26 cellular contexts compared by ENCODE assay signal in the genomic region with DNA sequence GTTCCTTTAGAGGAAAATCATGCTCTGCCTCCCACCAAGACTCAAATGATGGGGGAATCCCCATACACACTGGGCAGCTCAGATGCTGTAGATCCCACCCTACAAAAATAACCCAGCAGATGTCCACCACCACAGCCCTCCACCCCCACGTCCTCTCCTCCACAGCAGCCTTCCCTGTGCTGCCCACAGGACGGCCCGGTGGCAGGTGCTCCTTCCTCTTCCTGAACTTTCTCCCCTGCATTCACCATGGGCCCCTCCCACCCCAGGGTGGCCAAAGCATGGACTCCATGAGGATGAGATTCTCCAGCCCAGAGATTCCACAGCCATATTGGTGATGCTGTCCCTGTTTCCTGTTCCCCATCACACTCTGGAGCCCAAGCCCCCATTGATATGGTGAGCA.
"Had no signal": no experiment of that assay in that cellular context is flagged by ENCODE, and none has a peak within 500 bp of the region (broad histone marks: within the 10 kb centered on the region; RNA-seq: fewer than 3 reads in every experiment).

No MANE protein-coding gene starts in this region.

- H3K4me3 Mint-ChIP-seq: naive thymus-derived CD8-positive, alpha-beta T cell; natural killer cell treated with Interleukin-12 subunit alpha and Interleukin-12 subunit beta and Interleukin-15 and Interleukin-18, amount 100 ng/mL, for 72 hours; nephron progenitor cell; neural crest cell; stimulated activated memory B cell treated with anti-CD40 and anti-IgM and Interleukin-4, amounts not matched to agents 10 μg/mL and 1 μg/mL and 100 μg/mL, for 72 hours; stimulated activated naive CD8-positive, alpha-beta T cell treated with anti-CD3 and anti-CD28 coated beads, Interleukin-15, amount 100 ng/mL, for 72 hours; type B pancreatic cell had no signal

- DNase-seq: naive thymus-derived CD8-positive, alpha-beta T cell; nephron progenitor cell; nucleus accumbens; psoas muscle; right cardiac atrium; right lobe of liver; sigmoid colon; spleen; stimulated activated CD4-positive, alpha-beta T cell treated with anti-CD3 and anti-CD28 coated beads, Interleukin-12 subunit alpha, Interleukin-12 subunit beta, amount 100 ng/mL, for 4 hours; stimulated activated CD4-positive, alpha-beta T cell treated with anti-CD3 and anti-CD28 coated beads, Interleukin-1b, Interleukin-23, amount 100 ng/mL, for 48 hours; stimulated activated CD4-positive, alpha-beta T cell treated with anti-CD3 and anti-CD28 coated beads, Interleukin-4, amount 100 ng/mL, for 1 hour; stimulated activated CD4-positive, alpha-beta T cell treated with anti-CD3 and anti-CD28 coated beads, Interleukin-4, amount 100 ng/mL, for 4 hours; stimulated activated CD8-positive, alpha-beta memory T cell treated with anti-CD3 and anti-CD28 coated beads, Interleukin-4, amount 100 ng/mL, for 48 hours; stimulated activated naive CD4-positive, alpha-beta T cell; stimulated activated naive CD8-positive, alpha-beta T cell treated with anti-CD3 and anti-CD28 coated beads, Interleukin-15, amount 100 ng/mL, for 72 hours; stimulated activated naive CD8-positive, alpha-beta T cell treated with anti-CD3 and anti-CD28 coated beads, Interleukin-15, Interleukin-2, amounts not matched to agents 100 U/mL and 50 U/mL, for 24 hours; substantia nigra; testis; tibial artery; transverse colon; upper lobe of right lung; uterus had no signal

- H3K36me3 Mint-ChIP-seq: naive thymus-derived CD8-positive, alpha-beta T cell; natural killer cell treated with Interleukin-12 subunit alpha and Interleukin-12 subunit beta and Interleukin-15 and Interleukin-18, amount 100 ng/mL, for 72 hours; stimulated activated memory B cell treated with anti-CD40 and anti-IgM and Interleukin-4, amounts not matched to agents 10 μg/mL and 1 μg/mL and 100 μg/mL, for 72 hours; type B pancreatic cell had no signal

- H3K9me3 Mint-ChIP-seq: natural killer cell treated with Interleukin-12 subunit alpha and Interleukin-12 subunit beta and Interleukin-15 and Interleukin-18, amount 100 ng/mL, for 72 hours; nephron progenitor cell; neural crest cell; stimulated activated memory B cell treated with anti-CD40 and anti-IgM and Interleukin-4, amounts not matched to agents 10 μg/mL and 1 μg/mL and 100 μg/mL, for 72 hours; stimulated activated naive CD8-positive, alpha-beta T cell treated with anti-CD3 and anti-CD28 coated beads, Interleukin-15, amount 100 ng/mL, for 72 hours; type B pancreatic cell had no signal

- H3K4me1 Mint-ChIP-seq: neural crest cell; stimulated activated memory B cell treated with anti-CD40 and anti-IgM and Interleukin-4, amounts not matched to agents 10 μg/mL and 1 μg/mL and 100 μg/mL, for 72 hours; stimulated activated naive CD8-positive, alpha-beta T cell treated with anti-CD3 and anti-CD28 coated beads, Interleukin-15, amount 100 ng/mL, for 72 hours had no signal

- H3K27ac Mint-ChIP-seq: naive thymus-derived CD8-positive, alpha-beta T cell; natural killer cell treated with Interleukin-12 subunit alpha and Interleukin-12 subunit beta and Interleukin-15 and Interleukin-18, amount 100 ng/mL, for 72 hours; nephron progenitor cell; stimulated activated memory B cell treated with anti-CD40 and anti-IgM and Interleukin-4, amounts not matched to agents 10 μg/mL and 1 μg/mL and 100 μg/mL, for 72 hours; stimulated activated naive CD8-positive, alpha-beta T cell treated with anti-CD3 and anti-CD28 coated beads, Interleukin-15, amount 100 ng/mL, for 72 hours; type B pancreatic cell had no signal
